ENCODE assay signal across 8 cellular contexts in genomic region chr12:1533205-1533601, GRCh38.
DNase-seq lines count a peak whose midpoint lies in the region; ATAC-seq and TF ChIP-seq lines count a peak whose summit lies in the region.

No MANE protein-coding gene starts in this region.

- H3K27ac ChIP-seq in BLaER1, result no peak overlapping the region

- peaks cover 2% of the 10 kb centered on the region for H3K36me3 Mint-ChIP-seq in activated CD4-positive, alpha-beta memory T cell treated with anti-CD3 and anti-CD28 coated beads, Interleukin-2, amount 10 ng/mL, durations not matched to agents 7 days and 5 days (ENCODE audit: low read depth)
- H3K36me3 Mint-ChIP-seq in nephron progenitor cell (ENCODE audit: low read depth), result peaks cover 20% of the 10 kb centered on the region

- H3K4me3 ChIP-seq in BLaER1, result peak overlapping the region; percentile 56

- peaks cover 77% of the 10 kb centered on the region for H3K27me3 Mint-ChIP-seq in activated CD4-positive, alpha-beta memory T cell treated with anti-CD3 and anti-CD28 coated beads, Interleukin-2, amount 10 ng/mL, durations not matched to agents 7 days and 5 days
- H3K27me3 Mint-ChIP-seq in nephron progenitor cell (ENCODE audit: low read depth, poor library complexity), result peaks cover 67% of the 10 kb centered on the region

- H3K9ac ChIP-seq in BLaER1, result no peak overlapping the region

- H3K4me1 Mint-ChIP-seq in activated CD4-positive, alpha-beta memory T cell treated with anti-CD3 and anti-CD28 coated beads, Interleukin-2, amount 10 ng/mL, durations not matched to agents 7 days and 5 days, result peaks cover 38% of the 10 kb centered on the region
- H3K4me1 Mint-ChIP-seq in nephron progenitor cell, result peaks cover 53% of the 10 kb centered on the region

- peak overlapping the region; percentile 62 for H3K4me3 Mint-ChIP-seq in activated CD4-positive, alpha-beta memory T cell treated with anti-CD3 and anti-CD28 coated beads, Interleukin-2, amount 10 ng/mL, durations not matched to agents 7 days and 5 days
- peak overlapping the region; percentile 70 for H3K4me3 Mint-ChIP-seq in nephron progenitor cell

- POLR2A ChIA-PET in activated CD4-positive, alpha-beta memory T cell treated with anti-CD3 and anti-CD28 coated beads, Interleukin-2, amount 10 ng/mL, durations not matched to agents 7 days and 5 days (lab: Charles Lee), result interaction anchor here (1.1 kb wide), 1 partner anchor 415 kb away, joined by 4 read pairs; no protein-coding TSS in a partner anchor

- peak; percentile 10 for ATAC-seq in GM18907 (IDR thresholded peaks at IDR 0.05; ENCODE audit: unreplicated experiment)
- ATAC-seq in HG03354 (IDR thresholded peaks at IDR 0.05; ENCODE audit: poor library complexity, severe bottlenecking, unreplicated experiment), result peak; percentile 33
- ATAC-seq in HG03196 (IDR thresholded peaks at IDR 0.05; ENCODE audit: unreplicated experiment), result no peak

- H3K9me3 ChIP-seq in BLaER1, result no peaks in the 10 kb centered on the region

- peaks cover 63% of the 10 kb centered on the region for H3K4me1 ChIP-seq in BLaER1

- CTCF ChIA-PET in activated CD4-positive, alpha-beta memory T cell treated with anti-CD3 and anti-CD28 coated beads, Interleukin-2, amount 10 ng/mL, durations not matched to agents 7 days and 5 days (lab: Charles Lee), result interaction anchor here (0.8 to 3.7 kb wide), 4 partner anchors 32 to 415 kb away, joined by 3 to 22 read pairs (median 4); no protein-coding TSS in a partner anchor

- no peaks in the 10 kb centered on the region for H3K36me3 ChIP-seq in BLaER1

- peak overlapping the region; percentile 98 for H3K4me2 ChIP-seq in BLaER1

- TF ChIP-seq CTCF in nephron progenitor cell (IDR thresholded peaks at IDR 0.05), result no peak

- peak; percentile 33 for DNase-seq in activated CD4-positive, alpha-beta memory T cell treated with anti-CD3 and anti-CD28 coated beads, Interleukin-2, amount 10 ng/mL, durations not matched to agents 7 days and 5 days
- DNase-seq in nephron progenitor cell (no peak), NCI-H774 (lab: John Stamatoyannopoulos, UW) (no peak), NCI-H2171 (lab: John Stamatoyannopoulos, UW) (no peak)

- peak overlapping the region; percentile 9 for H3K27ac Mint-ChIP-seq in activated CD4-positive, alpha-beta memory T cell treated with anti-CD3 and anti-CD28 coated beads, Interleukin-2, amount 10 ng/mL, durations not matched to agents 7 days and 5 days
- H3K27ac Mint-ChIP-seq in nephron progenitor cell, result no peak overlapping the region

- no peaks in the 10 kb centered on the region for H3K9me3 Mint-ChIP-seq in activated CD4-positive, alpha-beta memory T cell treated with anti-CD3 and anti-CD28 coated beads, Interleukin-2, amount 10 ng/mL, durations not matched to agents 7 days and 5 days
- no peaks in the 10 kb centered on the region for H3K9me3 Mint-ChIP-seq in nephron progenitor cell

- peaks cover 62% of the 10 kb centered on the region for H3K27me3 ChIP-seq in BLaER1

- H4K20me1 ChIP-seq in BLaER1, result peaks cover 63% of the 10 kb centered on the region
